31 cellular contexts compared by ENCODE assay signal in the genomic region with DNA sequence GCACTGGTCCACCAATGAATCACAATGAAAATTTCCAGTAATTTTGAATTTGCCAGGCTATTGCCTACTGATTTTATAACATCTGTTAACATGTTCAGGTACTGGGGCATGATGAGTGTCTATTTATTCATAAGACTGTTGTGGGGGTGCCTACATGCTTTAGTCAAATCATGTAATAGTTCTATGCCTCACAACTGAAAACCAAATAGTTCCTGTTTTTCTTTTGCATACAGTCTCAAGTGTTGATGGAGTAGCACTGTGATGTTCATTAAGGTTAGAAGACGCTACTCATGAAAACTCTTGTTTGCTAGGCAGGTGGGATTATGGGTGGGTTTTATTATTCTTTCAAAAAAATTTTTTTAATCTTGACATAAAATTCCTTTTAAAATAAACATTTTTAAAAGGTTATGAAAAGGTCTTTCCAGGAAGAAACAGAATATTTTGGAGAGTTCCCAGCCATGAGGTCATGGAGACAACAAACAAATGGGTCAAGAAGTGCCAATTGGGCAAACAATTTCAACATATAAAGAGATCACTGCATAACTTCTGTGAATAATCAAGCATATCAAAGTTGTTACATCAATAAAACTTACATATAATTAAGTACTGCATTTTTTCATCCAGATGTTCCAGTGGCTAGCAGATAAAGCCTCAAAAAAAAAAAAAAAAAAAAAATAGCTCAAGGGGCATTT. TPM values are rescaled to one million over a fixed set of nuclear protein-coding genes. Genes with fewer than 3 reads are reported as not detected.
"Had no signal": no experiment of that assay in that cellular context is flagged by ENCODE, and none has a peak within 500 bp of the region (broad histone marks: within the 10 kb centered on the region; RNA-seq: fewer than 3 reads in every experiment).

No MANE protein-coding gene starts in this region.

- FAIRE-seq: colon had no signal

- H3K27me3 ChIP-seq: adrenal gland had no signal

- DNase-seq: activated CD4-positive, alpha-beta T cell treated with anti-CD3 and anti-CD28 coated beads for 4 hours; activated CD8-positive, alpha-beta memory T cell treated with anti-CD3 and anti-CD28 coated beads, Interleukin-2, amount 50 U/mL, for 4 hours; activated CD8-positive, alpha-beta T cell treated with anti-CD3 and anti-CD28 coated beads for 36 hours; activated gamma-delta T cell treated with Interleukin-2 at 50 U/mL for 16 hours; activated naive CD4-positive, alpha-beta T cell treated with anti-CD3 and anti-CD28 coated beads, Interleukin-2, amount 50 U/mL, for 16 hours; activated naive CD8-positive, alpha-beta T cell treated with anti-CD3 and anti-CD28 coated beads, Interleukin-2, amount 10 ng/mL, durations not matched to agents 7 days and 5 days; activated T-cell treated with anti-CD3 and anti-CD28 coated beads, Interleukin-2, amount 50 U/mL, for 72 hours; adrenal gland; anterior cingulate cortex; cerebellar nuclear complex; Kasumi-1; NCI-H1092; NCI-H1417; NCI-H1694; NCI-H2029; NCI-H2107; NCI-H2171 treated with DMSO at 0.1 percent for 48 hours; NCI-H226; NCI-H510A; NCI-H526 treated with DMSO at 0.1 percent for 48 hours; NCI-H82; SJCRH30; SK-N-SH; T-helper 1 cell; WERI-Rb-1 had no signal

- H3K4me3 ChIP-seq: adrenal gland, SJCRH30 had no signal

- H3K36me3 ChIP-seq: adrenal gland, SJCRH30, WERI-Rb-1 had no signal

- H3K9ac ChIP-seq: SK-N-SH had no signal

- H3K4me2 ChIP-seq: SK-N-SH had no signal

- ATAC-seq: activated CD8-positive, alpha-beta T cell treated with anti-CD3 and anti-CD28 coated beads for 36 hours; activated T-cell treated with anti-CD3 and anti-CD28 coated beads, Interleukin-2, amount 50 U/mL, for 72 hours had no signal

- H3K9me3 ChIP-seq: adrenal gland, SJCRH30, SK-N-SH had no signal

- H3K4me1 ChIP-seq: adrenal gland, SJCRH30 had no signal

- H3K27ac ChIP-seq: adrenal gland, SJCRH30, WERI-Rb-1 had no signal

RNA-seq across cellular contexts. Expression of a gene that starts 40.2 kb away (rescaled TPM):
- total RNA-seq: activated CD8-positive, alpha-beta T cell treated with anti-CD3 and anti-CD28 coated beads for 36 hours; activated naive CD8-positive, alpha-beta T cell treated with anti-CD3 and anti-CD28 coated beads, Interleukin-2, amount 10 ng/mL, durations not matched to agents 7 days and 5 days; activated T-helper 2 cell treated with anti-CD3 and anti-CD28 coated beads, Interferon-gamma antibody, Interleukin-2, Interleukin-4, amounts not matched to agents 10 μg/mL and 5 μg/mL and 100 μg/mL, durations not matched to agents 14 hours and 24 hours and 36 hours; adrenal gland; MCF 10A; OCI-LY7; RPMI7951; SJCRH30; T-helper 2 cell treated with Interferon-gamma antibody and Interleukin-4, amounts not matched to agents 100 ng/mL and 5 ng/mL, for 36 hours had no signal
- polyA plus RNA-seq: adrenal gland, SK-N-SH had no signal
